29 cellular contexts compared by ENCODE assay signal in genomic region chr14:104377256-104377655, GRCh38.
"Had no signal": no experiment of that assay in that cellular context is flagged by ENCODE, and none has a peak within 500 bp of the region (broad histone marks: within the 10 kb centered on the region; RNA-seq: fewer than 3 reads in every experiment).

No MANE protein-coding gene starts in this region.

- H3K27ac ChIP-seq: ascending aorta, brain microvascular endothelial cell, esophagus squamous epithelium, gastroesophageal sphincter, WERI-Rb-1 had no signal

- H3K27me3 ChIP-seq: ascending aorta, brain microvascular endothelial cell had no signal

- H3K4me3 ChIP-seq: ascending aorta, esophagus squamous epithelium, gastroesophageal sphincter had no signal

- ATAC-seq: activated CD4-positive, CD25-positive, alpha-beta regulatory T cell treated with anti-CD3 and anti-CD28 coated beads, Interleukin-2, amount 50 U/mL, for 24 hours; activated naive CD4-positive, alpha-beta T cell treated with anti-CD3 and anti-CD28 coated beads, Interleukin-2, amount 50 U/mL, for 72 hours; activated T-cell treated with anti-CD3 and anti-CD28 coated beads, Interleukin-2, amount 50 U/mL, for 72 hours; effector memory CD8-positive, alpha-beta T cell; gastroesophageal sphincter; T-helper 17 cell had no signal

- H3K4me3 Mint-ChIP-seq: activated B cell treated with CpG ODN at 0.5 μM for 24 hours; activated CD4-positive, alpha-beta memory T cell treated with anti-CD3 and anti-CD28 coated beads, Interleukin-2, amount 10 ng/mL, durations not matched to agents 7 days and 5 days; activated naive CD4-positive, alpha-beta T cell treated with anti-CD3 and anti-CD28 coated beads, Interleukin-2, amount 10 ng/mL, durations not matched to agents 7 days and 5 days; activated naive CD8-positive, alpha-beta T cell treated with anti-CD3 and anti-CD28 coated beads, Interleukin-2, amount 10 ng/mL, durations not matched to agents 7 days and 5 days; activated T-cell treated with anti-CD3 and anti-CD28 coated beads, Interleukin-2, amount 50 U/mL, for 24 hours; activated T-cell treated with anti-CD3 and anti-CD28 coated beads, Interleukin-2, amount 50 U/mL, for 72 hours; central memory CD8-positive, alpha-beta T cell; effector memory CD8-positive, alpha-beta T cell; T-helper 17 cell; T-helper 2 cell treated with Interferon-gamma antibody and Interleukin-4, amounts not matched to agents 5 μg/mL and 100 μg/mL, for 36 hours had no signal

- H3K4me1 ChIP-seq: ascending aorta, esophagus squamous epithelium, gastroesophageal sphincter had no signal

- DNase-seq: activated B cell treated with CpG ODN at 0.5 μM for 24 hours; activated CD4-positive, alpha-beta memory T cell treated with anti-CD3 and anti-CD28 coated beads, Interleukin-2, amount 10 ng/mL, durations not matched to agents 7 days and 5 days; activated CD4-positive, alpha-beta T cell treated with anti-CD3 and anti-CD28 coated beads for 48 hours; activated CD8-positive, alpha-beta memory T cell treated with anti-CD3 and anti-CD28 coated beads, Interleukin-2, amount 50 U/mL, for 48 hours; activated gamma-delta T cell; activated naive CD4-positive, alpha-beta T cell; activated naive CD4-positive, alpha-beta T cell treated with anti-CD3 and anti-CD28 coated beads, Interleukin-2, amount 10 ng/mL, durations not matched to agents 7 days and 5 days; activated naive CD8-positive, alpha-beta T cell treated with anti-CD3 and anti-CD28 coated beads, Interleukin-2, amount 10 ng/mL, durations not matched to agents 7 days and 5 days; activated T-cell treated with anti-CD3 and anti-CD28 coated beads for 4 hours; activated T-cell treated with anti-CD3 and anti-CD28 coated beads, Interleukin-2, amount 50 U/mL, for 24 hours; activated T-cell treated with anti-CD3 and anti-CD28 coated beads, Interleukin-2, amount 50 U/mL, for 72 hours; brain microvascular endothelial cell; cortex of kidney; dermis blood vessel endothelial cell; effector CD4-positive, alpha-beta T cell; effector memory CD8-positive, alpha-beta T cell; erythroblast; esophagus squamous epithelium; foreskin melanocyte; T-helper 1 cell; T-helper 17 cell; T1000; WERI-Rb-1 had no signal

- H3K36me3 ChIP-seq: ascending aorta, brain microvascular endothelial cell, esophagus squamous epithelium, gastroesophageal sphincter, WERI-Rb-1 had no signal

- H3K36me3 Mint-ChIP-seq: activated naive CD8-positive, alpha-beta T cell treated with anti-CD3 and anti-CD28 coated beads, Interleukin-2, amount 10 ng/mL, durations not matched to agents 7 days and 5 days had no signal

- H3K27ac Mint-ChIP-seq: activated B cell treated with CpG ODN at 0.5 μM for 24 hours; activated CD4-positive, alpha-beta memory T cell treated with anti-CD3 and anti-CD28 coated beads, Interleukin-2, amount 10 ng/mL, durations not matched to agents 7 days and 5 days; activated naive CD4-positive, alpha-beta T cell treated with anti-CD3 and anti-CD28 coated beads, Interleukin-2, amount 10 ng/mL, durations not matched to agents 7 days and 5 days; activated naive CD4-positive, alpha-beta T cell treated with anti-CD3 and anti-CD28 coated beads, Interleukin-2, amount 50 U/mL, for 72 hours; activated naive CD8-positive, alpha-beta T cell treated with anti-CD3 and anti-CD28 coated beads, Interleukin-2, amount 10 ng/mL, durations not matched to agents 7 days and 5 days; activated T-cell treated with anti-CD3 and anti-CD28 coated beads, Interleukin-2, amount 50 U/mL, for 24 hours; activated T-cell treated with anti-CD3 and anti-CD28 coated beads, Interleukin-2, amount 50 U/mL, for 72 hours; T-helper 17 cell; T-helper 2 cell treated with Interferon-gamma antibody and Interleukin-4, amounts not matched to agents 5 μg/mL and 100 μg/mL, for 36 hours had no signal

- H3K9me3 Mint-ChIP-seq: T-helper 2 cell treated with Interferon-gamma antibody and Interleukin-4, amounts not matched to agents 5 μg/mL and 100 μg/mL, for 36 hours had no signal

- H3K4me1 Mint-ChIP-seq: activated B cell treated with CpG ODN at 0.5 μM for 24 hours; activated CD4-positive, alpha-beta memory T cell treated with anti-CD3 and anti-CD28 coated beads, Interleukin-2, amount 10 ng/mL, durations not matched to agents 7 days and 5 days; activated naive CD8-positive, alpha-beta T cell treated with anti-CD3 and anti-CD28 coated beads, Interleukin-2, amount 10 ng/mL, durations not matched to agents 7 days and 5 days; central memory CD8-positive, alpha-beta T cell had no signal

- H3K27me3 Mint-ChIP-seq: activated T-cell treated with anti-CD3 and anti-CD28 coated beads, Interleukin-2, amount 50 U/mL, for 24 hours had no signal
